27 cellular contexts compared by ENCODE assay signal in the genomic region with DNA sequence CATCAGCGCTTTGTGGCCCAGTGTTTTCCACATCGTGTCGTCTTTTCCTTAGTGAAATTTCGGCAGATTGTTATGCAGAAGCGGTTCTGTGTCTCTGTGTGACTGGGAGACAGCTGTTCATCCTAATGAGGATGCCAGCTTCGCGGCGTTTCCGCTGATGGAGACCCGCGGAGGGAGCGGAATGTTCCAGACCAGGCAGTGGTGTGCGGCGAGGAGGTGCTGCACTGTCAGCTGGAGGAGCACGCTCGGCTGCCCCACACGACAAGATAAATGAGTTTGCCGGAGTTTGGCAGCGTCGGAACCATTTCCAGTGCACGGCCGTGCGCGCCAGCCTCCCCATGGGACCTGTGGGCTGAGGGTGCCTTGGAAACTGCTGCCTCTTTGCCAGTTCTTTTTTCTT.
DNase-seq lines count a peak whose midpoint lies in the region; ATAC-seq and TF ChIP-seq lines count a peak whose summit lies in the region.
"Had no signal": no experiment of that assay in that cellular context is flagged by ENCODE, and none has a peak within 500 bp of the region (broad histone marks: within the 10 kb centered on the region; RNA-seq: fewer than 3 reads in every experiment).

No MANE protein-coding gene starts in this region.

- peaks cover 83% of the 10 kb centered on the region for H3K4me1 Mint-ChIP-seq in nephron progenitor cell
- peaks cover 43% of the 10 kb centered on the region for H3K4me1 Mint-ChIP-seq in activated T-cell treated with anti-CD3 and anti-CD28 coated beads, Interleukin-2, amount 50 U/mL, for 4 hours (ENCODE audit: low read depth)
- H3K4me1 Mint-ChIP-seq: GM23338, mesothelial cell of epicardium had no signal

- H3K36me3 Mint-ChIP-seq in nephron progenitor cell (ENCODE audit: low read depth) = peaks cover 70% of the 10 kb centered on the region
- peaks cover 50% of the 10 kb centered on the region for H3K36me3 Mint-ChIP-seq in activated T-cell treated with anti-CD3 and anti-CD28 coated beads, Interleukin-2, amount 50 U/mL, for 4 hours (ENCODE audit: insufficient read depth)

- intact Hi-C loops in transverse colon (cut with DNase I; ENCODE audit: low total_unique reads) = no loop called here

- TF ChIP-seq CTCF in nephron progenitor cell (IDR thresholded peaks at IDR 0.05) (no peak), transverse colon (IDR thresholded peaks at IDR 0.05) (no peak)

- no peak for ATAC-seq in activated T-cell treated with anti-CD3 and anti-CD28 coated beads, Interleukin-2, amount 50 U/mL, for 4 hours
- no peak for ATAC-seq in GM18873 (IDR thresholded peaks at IDR 0.05; ENCODE audit: low FRiP score, unreplicated experiment)
- ATAC-seq: GM23338, left lung, SK-N-SH treated with all-trans-retinoic acid at 6 μM for 48 hours had no signal

- H3K4me3 ChIP-seq in transverse colon = no peak overlapping the region
- H3K4me3 ChIP-seq: adrenal gland, cardiac muscle cell, GM23338, left lung, tibial artery had no signal

- 89 to 93% methylated on average over 5 to 24 of the region's 24 CpGs for WGBS in transverse colon (ENCODE audit: low coverage in 1 of 2), 2 donors

- TF ChIP-seq POLR2A in transverse colon (IDR thresholded peaks at IDR 0.05) = no peak

- in situ Hi-C loops in transverse colon (cut with MboI; ENCODE audit: low pct_ligation_motif_present in 1 of 4, low pct_unique_long_range_greater_than_20kb in 1 of 4, low sequenced_read_pairs in 3 of 4) = no loop called here

- no peaks in the 10 kb centered on the region for H3K9me3 Mint-ChIP-seq in nephron progenitor cell
- H3K9me3 Mint-ChIP-seq in activated T-cell treated with anti-CD3 and anti-CD28 coated beads, Interleukin-2, amount 50 U/mL, for 4 hours = no peaks in the 10 kb centered on the region
- H3K9me3 Mint-ChIP-seq: GM23338; mesothelial cell of epicardium; stimulated activated naive CD8-positive, alpha-beta T cell treated with anti-CD3 and anti-CD28 coated beads, Interleukin-15, Interleukin-2, amounts not matched to agents 100 ng/mL and 50 ng/mL, for 24 hours; T-helper 2 cell treated with Interferon-gamma antibody and Interleukin-4, amounts not matched to agents 5 μg/mL and 100 μg/mL, for 36 hours had no signal

- peak overlapping the region; percentile 96 for H3K27ac Mint-ChIP-seq in nephron progenitor cell
- H3K27ac Mint-ChIP-seq: GM23338; mesothelial cell of epicardium; stimulated activated naive CD8-positive, alpha-beta T cell treated with anti-CD3 and anti-CD28 coated beads, Interleukin-15, Interleukin-2, amounts not matched to agents 100 ng/mL and 50 ng/mL, for 24 hours; T-helper 2 cell treated with Interferon-gamma antibody and Interleukin-4, amounts not matched to agents 5 μg/mL and 100 μg/mL, for 36 hours had no signal

- DNase-seq in NCI-H446 (lab: John Stamatoyannopoulos, UW) (peak; percentile 6 to 37), NCI-H446 treated with DMSO at 0.1 percent for 48 hours (lab: John Stamatoyannopoulos, UW) (no peak), nephron progenitor cell (peak; percentile 73), transverse colon (no peak), T-helper 2 cell (no peak)
- no peak for DNase-seq in activated T-cell treated with anti-CD3 and anti-CD28 coated beads, Interleukin-2, amount 50 U/mL, for 4 hours
- DNase-seq: 8988T; activated gamma-delta T cell treated with Interleukin-2 at 50 U/mL for 16 hours; NCI-H1092 treated with DMSO at 0.1 percent for 48 hours; NCI-H2171; NCI-H526; stimulated activated CD4-positive, alpha-beta T cell treated with anti-CD3 and anti-CD28 coated beads, Interleukin-12 subunit alpha, Interleukin-12 subunit beta, amount 100 ng/mL, for 4 hours; stimulated activated CD4-positive, alpha-beta T cell treated with anti-CD3 and anti-CD28 coated beads, Interleukin-4, amount 100 ng/mL, for 4 hours; tibial artery had no signal

- H3K4me1 ChIP-seq in transverse colon = peaks cover 0 to 24% (median 14%) of the 10 kb centered on the region in 4 donors
- H3K4me1 ChIP-seq: tibial artery had no signal

- no peaks in the 10 kb centered on the region for H3K27me3 Mint-ChIP-seq in nephron progenitor cell (ENCODE audit: low read depth, poor library complexity)
- no peaks in the 10 kb centered on the region for H3K27me3 Mint-ChIP-seq in activated T-cell treated with anti-CD3 and anti-CD28 coated beads, Interleukin-2, amount 50 U/mL, for 4 hours (ENCODE audit: low read depth)
- H3K27me3 Mint-ChIP-seq: stimulated activated naive CD8-positive, alpha-beta T cell treated with anti-CD3 and anti-CD28 coated beads, Interleukin-15, Interleukin-2, amounts not matched to agents 100 ng/mL and 50 ng/mL, for 24 hours had no signal

- no peak overlapping the region for H3K4me3 Mint-ChIP-seq in nephron progenitor cell
- no peak overlapping the region for H3K4me3 Mint-ChIP-seq in activated T-cell treated with anti-CD3 and anti-CD28 coated beads, Interleukin-2, amount 50 U/mL, for 4 hours
- H3K4me3 Mint-ChIP-seq: GM23338; mesothelial cell of epicardium; stimulated activated naive CD8-positive, alpha-beta T cell treated with anti-CD3 and anti-CD28 coated beads, Interleukin-15, Interleukin-2, amounts not matched to agents 100 ng/mL and 50 ng/mL, for 24 hours; T-helper 2 cell treated with Interferon-gamma antibody and Interleukin-4, amounts not matched to agents 5 μg/mL and 100 μg/mL, for 36 hours had no signal

- TF ChIP-seq EP300 in transverse colon (IDR thresholded peaks at IDR 0.05; ENCODE audit: low read depth) = no peak

- peaks cover 0 to 27% (median 11%) of the 10 kb centered on the region in 4 donors for H3K36me3 ChIP-seq in transverse colon

- H3K9me3 ChIP-seq in transverse colon = no peaks in the 10 kb centered on the region
- H3K9me3 ChIP-seq: adrenal gland, left lung, neutrophil, tibial artery had no signal

- H3K27me3 ChIP-seq in transverse colon = no peaks in the 10 kb centered on the region
- H3K27me3 ChIP-seq: adrenal gland, cardiac muscle cell, left lung, neutrophil, tibial artery had no signal

- H3K27ac ChIP-seq in cingulate gyrus (ENCODE audit: low read depth, low read length) (peak overlapping the region; percentile 20), transverse colon (peak overlapping the region; percentile 35 to 72 (median 52))
- H3K27ac ChIP-seq: adrenal gland, C4-2B, cardiac muscle cell, epithelial cell of prostate, left lung, neutrophil, tibial artery had no signal

Comparison
In these comparisons a context has a peak if more than half of its experiments do, and no peak if none do; other contexts are left out.
1. DNase-seq: peak in NCI-H446 (2 of 2) and nephron progenitor cell (single experiment); none in NCI-H446 treated with DMSO at 0.1 percent for 48 hours (single experiment), transverse colon (single experiment), activated T-cell treated with anti-CD3 and anti-CD28 coated beads, Interleukin-2, amount 50 U/mL, for 4 hours (single experiment) and T-helper 2 cell (0 of 5).